23 cellular contexts compared by ENCODE assay signal in genomic region chr22:26812731-26813130, GRCh38.
"Had no signal": no experiment of that assay in that cellular context is flagged by ENCODE, and none has a peak within 500 bp of the region (broad histone marks: within the 10 kb centered on the region; RNA-seq: fewer than 3 reads in every experiment).

No MANE protein-coding gene starts in this region.

- H3K4me3 ChIP-seq: colonic mucosa, esophagus muscularis mucosa, gastrocnemius medialis, lung, prostate gland, right atrium auricular region, sigmoid colon, skin epidermis, spleen, suprapubic skin, transverse colon, upper lobe of right lung, uterus had no signal

- ATAC-seq: gastrocnemius medialis; naive thymus-derived CD8-positive, alpha-beta T cell; stimulated activated memory B cell treated with anti-CD40 and anti-IgM and Interleukin-4, amounts not matched to agents 10 μg/mL and 1 μg/mL and 100 μg/mL, for 72 hours; stimulated activated naive CD8-positive, alpha-beta T cell treated with anti-CD3 and anti-CD28 coated beads, Interleukin-15, Interleukin-2, amounts not matched to agents 100 U/mL and 50 U/mL, for 24 hours; upper lobe of right lung had no signal

- H3K27ac ChIP-seq: colonic mucosa, epithelial cell of prostate, esophagus muscularis mucosa, gastrocnemius medialis, prostate gland, right atrium auricular region, sigmoid colon, skin epidermis, spleen, suprapubic skin, transverse colon, upper lobe of right lung, uterus had no signal

- DNase-seq: colonic mucosa; effector CD8-positive, alpha-beta T cell; endodermal cell; gastrocnemius medialis; head of caudate nucleus; naive thymus-derived CD8-positive, alpha-beta T cell; nephron progenitor cell; nucleus accumbens; sigmoid colon; spleen; stimulated activated CD4-positive, alpha-beta T cell treated with anti-CD3 and anti-CD28 coated beads, Interleukin-4, amount 100 ng/mL, for 4 hours; stimulated activated naive CD8-positive, alpha-beta T cell treated with anti-CD3 and anti-CD28 coated beads, Interleukin-15, Interleukin-2, amounts not matched to agents 100 U/mL and 50 U/mL, for 24 hours; transverse colon; upper lobe of right lung; uterus had no signal
